Comparison of ENCODE assay signal across 33 cellular contexts in genomic region chr10:66265398-66265797, GRCh38.
"Had no signal": no experiment of that assay in that cellular context is flagged by ENCODE, and none has a peak within 500 bp of the region (broad histone marks: within the 10 kb centered on the region; RNA-seq: fewer than 3 reads in every experiment).

No MANE protein-coding gene starts in this region.

- H3K9me3 ChIP-seq: adrenal gland, body of pancreas, breast epithelium had no signal

- ATAC-seq: activated CD8-positive, alpha-beta T cell treated with anti-CD3 and anti-CD28 coated beads for 36 hours; body of pancreas had no signal

- H3K4me3 Mint-ChIP-seq: activated B cell treated with CpG ODN at 0.5 μM for 24 hours; activated CD4-positive, alpha-beta memory T cell treated with anti-CD3 and anti-CD28 coated beads for 36 hours; activated CD4-positive, alpha-beta T cell treated with anti-CD3 and anti-CD28 coated beads, Interleukin-2, amount 10 ng/mL, durations not matched to agents 24 days and 14 days; activated CD8-positive, alpha-beta T cell treated with anti-CD3 and anti-CD28 coated beads for 36 hours; activated naive CD4-positive, alpha-beta T cell treated with anti-CD3 and anti-CD28 coated beads, Interleukin-2, amount 10 ng/mL, durations not matched to agents 7 days and 5 days; activated naive CD4-positive, alpha-beta T cell treated with anti-CD3 and anti-CD28 coated beads, Interleukin-2, amount 50 U/mL, for 24 hours; activated naive CD8-positive, alpha-beta T cell treated with anti-CD3 and anti-CD28 coated beads for 36 hours; activated T-cell treated with anti-CD3 and anti-CD28 coated beads, Interleukin-2, amount 50 U/mL, for 24 hours; T-helper 1 cell treated with Interleukin-12 subunit alpha and Interleukin-12 subunit beta and Interleukin-4 antibody, amounts not matched to agents 30 μg/mL and 1 μg/mL, for 36 hours; T-helper 2 cell treated with Interferon-gamma antibody and Interleukin-4, amounts not matched to agents 5 μg/mL and 100 μg/mL, for 36 hours had no signal

- H3K27me3 ChIP-seq: adrenal gland, body of pancreas, brain microvascular endothelial cell, breast epithelium had no signal

- H3K36me3 ChIP-seq: adrenal gland, brain microvascular endothelial cell, breast epithelium had no signal

- FAIRE-seq: astrocyte, TTC549 had no signal

- H3K27ac Mint-ChIP-seq: activated B cell treated with CpG ODN at 0.5 μM for 24 hours; activated CD4-positive, alpha-beta memory T cell treated with anti-CD3 and anti-CD28 coated beads for 36 hours; activated CD4-positive, alpha-beta T cell treated with anti-CD3 and anti-CD28 coated beads, Interleukin-2, amount 10 ng/mL, durations not matched to agents 24 days and 14 days; activated CD8-positive, alpha-beta T cell treated with anti-CD3 and anti-CD28 coated beads for 36 hours; activated naive CD4-positive, alpha-beta T cell treated with anti-CD3 and anti-CD28 coated beads, Interleukin-2, amount 10 ng/mL, durations not matched to agents 7 days and 5 days; activated naive CD4-positive, alpha-beta T cell treated with anti-CD3 and anti-CD28 coated beads, Interleukin-2, amount 50 U/mL, for 24 hours; activated naive CD8-positive, alpha-beta T cell treated with anti-CD3 and anti-CD28 coated beads for 36 hours; activated T-cell treated with anti-CD3 and anti-CD28 coated beads, Interleukin-2, amount 50 U/mL, for 24 hours; activated T-helper 2 cell treated with anti-CD3 and anti-CD28 coated beads, Interferon-gamma antibody, Interleukin-2, Interleukin-4, amounts not matched to agents 10 μg/mL and 5 μg/mL and 100 μg/mL, durations not matched to agents 14 hours and 24 hours and 36 hours; T-helper 1 cell treated with Interleukin-12 subunit alpha and Interleukin-12 subunit beta and Interleukin-4 antibody, amounts not matched to agents 30 μg/mL and 1 μg/mL, for 36 hours; T-helper 2 cell treated with Interferon-gamma antibody and Interleukin-4, amounts not matched to agents 5 μg/mL and 100 μg/mL, for 36 hours had no signal

- H3K4me3 ChIP-seq: adrenal gland, body of pancreas, breast epithelium had no signal

- DNase-seq: activated B cell treated with CpG ODN at 0.5 μM for 24 hours; activated CD4-positive, alpha-beta memory T cell treated with anti-CD3 and anti-CD28 coated beads for 36 hours; activated CD4-positive, alpha-beta T cell treated with anti-CD3 and anti-CD28 coated beads for 4 hours; activated CD4-positive, alpha-beta T cell treated with anti-CD3 and anti-CD28 coated beads, Interleukin-2, amount 10 ng/mL, durations not matched to agents 24 days and 14 days; activated CD4-positive, alpha-beta T cell treated with anti-CD3 and anti-CD28 coated beads, Interleukin-2, amount 50 U/mL, for 1 hour; activated CD4-positive, alpha-beta T cell treated with anti-CD3 and anti-CD28 coated beads, Interleukin-2, amount 50 U/mL, for 4 hours; activated CD4-positive, CD25-positive, alpha-beta regulatory T cell treated with anti-CD3 and anti-CD28 coated beads, Interleukin-2, amount 50 U/mL, for 72 hours; activated CD8-positive, alpha-beta memory T cell treated with anti-CD3 and anti-CD28 coated beads, Interleukin-2, amount 50 U/mL, for 4 hours; activated CD8-positive, alpha-beta T cell treated with anti-CD3 and anti-CD28 coated beads for 36 hours; activated effector memory CD4-positive, alpha-beta T cell treated with Interleukin-2 at 50 U/mL for 16 hours; activated gamma-delta T cell; activated naive CD4-positive, alpha-beta T cell treated with anti-CD3 and anti-CD28 coated beads, Interleukin-2, amount 10 ng/mL, durations not matched to agents 7 days and 5 days; activated naive CD4-positive, alpha-beta T cell treated with Interleukin-2 at 50 U/mL for 16 hours; activated naive CD8-positive, alpha-beta T cell treated with anti-CD3 and anti-CD28 coated beads for 36 hours; activated T-cell treated with anti-CD3 and anti-CD28 coated beads, Interleukin-2, amount 50 U/mL, for 24 hours; activated T-cell treated with anti-CD3 and anti-CD28 coated beads, Interleukin-2, amount 50 U/mL, for 48 hours; adrenal gland; amniotic stem cell; aorta; body of pancreas; brain microvascular endothelial cell; central memory CD4-positive, alpha-beta T cell; T-helper 1 cell; T-helper 2 cell; T-helper 9 cell had no signal

- H3K4me1 ChIP-seq: adrenal gland, body of pancreas, breast epithelium had no signal

- H3K9me3 Mint-ChIP-seq: activated B cell treated with CpG ODN at 0.5 μM for 24 hours; activated CD4-positive, alpha-beta memory T cell treated with anti-CD3 and anti-CD28 coated beads for 36 hours; activated CD4-positive, alpha-beta T cell treated with anti-CD3 and anti-CD28 coated beads, Interleukin-2, amount 10 ng/mL, durations not matched to agents 24 days and 14 days; T-helper 1 cell treated with Interleukin-12 subunit alpha and Interleukin-12 subunit beta and Interleukin-4 antibody, amounts not matched to agents 30 μg/mL and 1 μg/mL, for 36 hours had no signal

- H3K27ac ChIP-seq: adrenal gland, body of pancreas, brain microvascular endothelial cell, breast epithelium, VCaP had no signal

- H3K36me3 Mint-ChIP-seq: activated CD4-positive, alpha-beta memory T cell treated with anti-CD3 and anti-CD28 coated beads for 36 hours; activated naive CD4-positive, alpha-beta T cell treated with anti-CD3 and anti-CD28 coated beads, Interleukin-2, amount 10 ng/mL, durations not matched to agents 7 days and 5 days; activated naive CD4-positive, alpha-beta T cell treated with anti-CD3 and anti-CD28 coated beads, Interleukin-2, amount 50 U/mL, for 24 hours; activated naive CD8-positive, alpha-beta T cell treated with anti-CD3 and anti-CD28 coated beads for 36 hours had no signal

- H3K4me1 Mint-ChIP-seq: activated B cell treated with CpG ODN at 0.5 μM for 24 hours; activated CD4-positive, alpha-beta T cell treated with anti-CD3 and anti-CD28 coated beads, Interleukin-2, amount 10 ng/mL, durations not matched to agents 24 days and 14 days; activated naive CD4-positive, alpha-beta T cell treated with anti-CD3 and anti-CD28 coated beads, Interleukin-2, amount 10 ng/mL, durations not matched to agents 7 days and 5 days; activated naive CD4-positive, alpha-beta T cell treated with anti-CD3 and anti-CD28 coated beads, Interleukin-2, amount 50 U/mL, for 24 hours; activated naive CD8-positive, alpha-beta T cell treated with anti-CD3 and anti-CD28 coated beads for 36 hours had no signal

- H3K27me3 Mint-ChIP-seq: activated B cell treated with CpG ODN at 0.5 μM for 24 hours; activated CD4-positive, alpha-beta memory T cell treated with anti-CD3 and anti-CD28 coated beads for 36 hours; activated CD4-positive, alpha-beta T cell treated with anti-CD3 and anti-CD28 coated beads, Interleukin-2, amount 10 ng/mL, durations not matched to agents 24 days and 14 days; activated CD8-positive, alpha-beta T cell treated with anti-CD3 and anti-CD28 coated beads for 36 hours; activated naive CD4-positive, alpha-beta T cell treated with anti-CD3 and anti-CD28 coated beads, Interleukin-2, amount 10 ng/mL, durations not matched to agents 7 days and 5 days; activated naive CD4-positive, alpha-beta T cell treated with anti-CD3 and anti-CD28 coated beads, Interleukin-2, amount 50 U/mL, for 24 hours; activated naive CD8-positive, alpha-beta T cell treated with anti-CD3 and anti-CD28 coated beads for 36 hours; activated T-cell treated with anti-CD3 and anti-CD28 coated beads, Interleukin-2, amount 50 U/mL, for 24 hours had no signal
